Comparison of ENCODE assay signal across 16 cellular contexts in genomic region chr12:11746940-11747716, GRCh38.
DNase-seq lines count a peak whose midpoint lies in the region; ATAC-seq, FAIRE-seq and TF ChIP-seq lines count a peak whose summit lies in the region.
"Had no signal": no experiment of that assay in that cellular context is flagged by ENCODE, and none has a peak within 500 bp of the region (broad histone marks: within the 10 kb centered on the region; RNA-seq: fewer than 3 reads in every experiment).

No MANE protein-coding gene starts in this region.

- FAIRE-seq in endothelial cell of umbilical vein (lab: Jason Lieb, UNC): no peak
- FAIRE-seq: G401.6 had no signal

- no peak overlapping the region for H3K4me3 ChIP-seq in endothelial cell of umbilical vein (replicated peaks in 1 of 3; ENCODE audit: insufficient read depth in 1 of 3, low read depth in 1 of 3, low read length in 3 of 3)
- H3K4me3 ChIP-seq: vagina had no signal

- intact Hi-C loops in CD14-positive monocyte (cut with micrococcal nuclease): loop anchor here in 1 of 2 donors (5.0 to 10.0 kb wide), 3 partner anchors 65 to 92 kb away; no protein-coding TSS in a partner anchor
- intact Hi-C loops in endothelial cell of umbilical vein (cut with micrococcal nuclease): loop anchor here (1.0 to 5.0 kb wide), 2 partner anchors 52 to 135 kb away; no protein-coding TSS in a partner anchor

- H3K4me1 Mint-ChIP-seq in CD14-positive monocyte: peaks cover 94% of the 10 kb centered on the region
- peaks cover 57% of the 10 kb centered on the region for H3K4me1 Mint-ChIP-seq in stimulated activated naive CD8-positive, alpha-beta T cell treated with anti-CD3 and anti-CD28 coated beads, Interleukin-15, amount 100 ng/mL, for 72 hours

- H3K27ac ChIP-seq in endothelial cell of umbilical vein (ENCODE audit: insufficient read depth, low read depth, low read length): peak overlapping the region; percentile 74
- H3K27ac ChIP-seq: vagina had no signal

- H3K4me3 Mint-ChIP-seq in CD14-positive monocyte: peak overlapping the region in 1 of 2 donors; percentile 11
- H3K4me3 Mint-ChIP-seq in stimulated activated naive CD8-positive, alpha-beta T cell treated with anti-CD3 and anti-CD28 coated beads, Interleukin-15, amount 100 ng/mL, for 72 hours: no peak overlapping the region
- H3K4me3 Mint-ChIP-seq: activated CD4-positive, alpha-beta T cell treated with anti-CD3 and anti-CD28 coated beads, Interleukin-2, amount 10 ng/mL, durations not matched to agents 7 days and 5 days; activated naive CD4-positive, alpha-beta T cell treated with anti-CD3 and anti-CD28 coated beads, Interleukin-2, amount 10 ng/mL, durations not matched to agents 7 days and 5 days had no signal

- peaks cover 36 to 38% of the 10 kb centered on the region in 2 donors for H3K36me3 Mint-ChIP-seq in CD14-positive monocyte

- no peaks in the 10 kb centered on the region for H3K27me3 ChIP-seq in endothelial cell of umbilical vein (ENCODE audit: control insufficient read depth in 2 of 2, insufficient read depth in 2 of 2, low read length in 2 of 2)
- H3K27me3 ChIP-seq: vagina had no signal

- DNase-seq in CD14-positive monocyte (ENCODE audit: low spot score) (no peak), NAMALWA (ENCODE audit: low spot score) (peak; percentile 31), endothelial cell of umbilical vein (ENCODE audit: low read depth, low spot score) (no peak), SW480 (ENCODE audit: low spot score) (no peak)
- no peak for DNase-seq in activated CD4-positive, alpha-beta T cell treated with anti-CD3 and anti-CD28 coated beads for 4 hours
- DNase-seq in stimulated activated naive CD8-positive, alpha-beta T cell treated with anti-CD3 and anti-CD28 coated beads, Interleukin-15, amount 100 ng/mL, for 72 hours: no peak
- DNase-seq: activated CD4-positive, alpha-beta T cell treated with anti-CD3 and anti-CD28 coated beads, Interleukin-2, amount 10 ng/mL, durations not matched to agents 7 days and 5 days; activated naive CD4-positive, alpha-beta T cell treated with anti-CD3 and anti-CD28 coated beads, Interleukin-2, amount 10 ng/mL, durations not matched to agents 7 days and 5 days; dermis blood vessel endothelial cell; NCI-H2029; NCI-H524; stimulated activated CD4-positive, alpha-beta T cell treated with anti-CD3 and anti-CD28 coated beads, Interleukin-2, amount 100 ng/mL, for 24 hours had no signal

- no peaks in the 10 kb centered on the region for H3K36me3 ChIP-seq in endothelial cell of umbilical vein (ENCODE audit: control insufficient read depth in 2 of 2, extremely low read depth in 1 of 2, insufficient read depth in 2 of 2, low read length in 2 of 2)
- H3K36me3 ChIP-seq: vagina had no signal

- H3K27me3 Mint-ChIP-seq in CD14-positive monocyte (ENCODE audit: low read depth in 3 of 3): no peaks in the 10 kb centered on the region
- no peaks in the 10 kb centered on the region for H3K27me3 Mint-ChIP-seq in stimulated activated naive CD8-positive, alpha-beta T cell treated with anti-CD3 and anti-CD28 coated beads, Interleukin-15, amount 100 ng/mL, for 72 hours
- H3K27me3 Mint-ChIP-seq: activated CD4-positive, alpha-beta T cell treated with anti-CD3 and anti-CD28 coated beads, Interleukin-2, amount 10 ng/mL, durations not matched to agents 7 days and 5 days; activated naive CD4-positive, alpha-beta T cell treated with anti-CD3 and anti-CD28 coated beads, Interleukin-2, amount 10 ng/mL, durations not matched to agents 7 days and 5 days had no signal

- H3K9me3 ChIP-seq in endothelial cell of umbilical vein (replicated peaks; ENCODE audit: control insufficient read depth, insufficient read depth, low read length): no peaks in the 10 kb centered on the region
- H3K9me3 ChIP-seq: vagina had no signal

- CTCF ChIA-PET in endothelial cell of umbilical vein (lab: Charles Lee): interaction anchor here (0.7 to 2.1 kb wide), 12 partner anchors 15 to 286 kb away, joined by 3 to 9 read pairs (median 3); no protein-coding TSS in a partner anchor

- no peak for ATAC-seq in stimulated activated naive CD8-positive, alpha-beta T cell treated with anti-CD3 and anti-CD28 coated beads, Interleukin-15, amount 100 ng/mL, for 72 hours
- ATAC-seq in HG03442 (IDR thresholded peaks at IDR 0.05; ENCODE audit: unreplicated experiment): no peak

- no peak overlapping the region for H2AFZ ChIP-seq in endothelial cell of umbilical vein (ENCODE audit: low read depth, low read length)

- POLR2A ChIA-PET in endothelial cell of umbilical vein (lab: Charles Lee): interaction anchor here (1.4 kb wide), 1 partner anchor 48 kb away, joined by 3 read pairs; no protein-coding TSS in a partner anchor

- no peaks in the 10 kb centered on the region for H4K20me1 ChIP-seq in endothelial cell of umbilical vein (replicated peaks; ENCODE audit: control insufficient read depth, extremely low read depth, insufficient read depth, low read length)

- TF ChIP-seq CTCF in CD14-positive monocyte (IDR thresholded peaks at IDR 0.05): no peak
- TF ChIP-seq CTCF in endothelial cell of umbilical vein (IDR thresholded peaks at IDR 0.05; ENCODE audit: extremely low read depth in 1 of 2, insufficient read depth in 1 of 2, low read depth in 1 of 2, low read length in 2 of 2): no peak

- no TSS peak for BruUV-seq in endothelial cell of umbilical vein (replicated peaks; lab: Mats Ljungman, UMichigan)

- peaks cover 51% of the 10 kb centered on the region for H3K79me2 ChIP-seq in endothelial cell of umbilical vein (ENCODE audit: control insufficient read depth, insufficient read depth, low read length)

- dilution Hi-C loops in endothelial cell of umbilical vein (cut with MboI; ENCODE audit: extremely low pct_ligation_motif_present, low sequenced_read_pairs): no loop called here

- no peak overlapping the region for H3K9ac ChIP-seq in endothelial cell of umbilical vein (replicated peaks; ENCODE audit: extremely low read depth, insufficient read depth, low read length)

- H3K9me1 ChIP-seq in endothelial cell of umbilical vein (replicated peaks; ENCODE audit: control insufficient read depth, extremely low read depth, insufficient read depth, low read length): no peaks in the 10 kb centered on the region

- peak; percentile 27 for TF ChIP-seq POLR2A in GM19193 (IDR thresholded peaks at IDR 0.05; ENCODE audit: extremely low read depth, insufficient read depth, insufficient read length)
- TF ChIP-seq POLR2A in endothelial cell of umbilical vein (IDR thresholded peaks at IDR 0.05; ENCODE audit: low read depth, low read length): no peak

- H3K9me3 Mint-ChIP-seq in CD14-positive monocyte: peaks cover 0 to 2% (median 0%) of the 10 kb centered on the region in 7 donors
- no peaks in the 10 kb centered on the region for H3K9me3 Mint-ChIP-seq in stimulated activated naive CD8-positive, alpha-beta T cell treated with anti-CD3 and anti-CD28 coated beads, Interleukin-15, amount 100 ng/mL, for 72 hours
- H3K9me3 Mint-ChIP-seq: activated CD4-positive, alpha-beta T cell treated with anti-CD3 and anti-CD28 coated beads, Interleukin-2, amount 10 ng/mL, durations not matched to agents 7 days and 5 days; activated naive CD4-positive, alpha-beta T cell treated with anti-CD3 and anti-CD28 coated beads, Interleukin-2, amount 10 ng/mL, durations not matched to agents 7 days and 5 days had no signal

- H3K4me2 ChIP-seq in endothelial cell of umbilical vein (ENCODE audit: insufficient read depth, low read length): no peak overlapping the region

- peaks cover 31% of the 10 kb centered on the region for H3K4me1 ChIP-seq in endothelial cell of umbilical vein (ENCODE audit: control insufficient read depth, extremely low read depth, insufficient read depth, low read length)

- H3K27ac Mint-ChIP-seq in CD14-positive monocyte: peak overlapping the region; percentile 94 to 99 (median 97)
- peak overlapping the region in 1 of 2 donors; percentile 24 for H3K27ac Mint-ChIP-seq in stimulated activated naive CD8-positive, alpha-beta T cell treated with anti-CD3 and anti-CD28 coated beads, Interleukin-15, amount 100 ng/mL, for 72 hours
- H3K27ac Mint-ChIP-seq: activated CD4-positive, alpha-beta T cell treated with anti-CD3 and anti-CD28 coated beads, Interleukin-2, amount 10 ng/mL, durations not matched to agents 7 days and 5 days; activated naive CD4-positive, alpha-beta T cell treated with anti-CD3 and anti-CD28 coated beads, Interleukin-2, amount 10 ng/mL, durations not matched to agents 7 days and 5 days had no signal

TF ChIP-seq in endothelial cell of umbilical vein, 7 proteins besides CTCF, POLR2A, EP300 and RAD21:
- TF ChIP-seq POLR2AphosphoS5 (IDR thresholded peaks at IDR 0.05; ENCODE audit: insufficient read depth, low read depth, low read length) (no peak), FOS (IDR thresholded peaks at IDR 0.05; ENCODE audit: borderline replicate concordance, insufficient read depth, low read length) (no peak), MYC (IDR thresholded peaks at IDR 0.05; ENCODE audit: low read depth, low read length) (no peak), GATA2 (IDR thresholded peaks at IDR 0.05; ENCODE audit: insufficient read depth, insufficient read length, low read depth, low read length) (no peak), JUN (IDR thresholded peaks at IDR 0.05; ENCODE audit: borderline replicate concordance, insufficient read depth, insufficient read length, low read depth) (no peak), MAX (IDR thresholded peaks at IDR 0.05; ENCODE audit: insufficient read depth, insufficient read length) (no peak), EZH2 (IDR thresholded peaks at IDR 0.05; ENCODE audit: borderline replicate concordance, low read depth, low read length, severe bottlenecking) (no peak)
